ENCODE assay signal across 18 cellular contexts in the genomic region with DNA sequence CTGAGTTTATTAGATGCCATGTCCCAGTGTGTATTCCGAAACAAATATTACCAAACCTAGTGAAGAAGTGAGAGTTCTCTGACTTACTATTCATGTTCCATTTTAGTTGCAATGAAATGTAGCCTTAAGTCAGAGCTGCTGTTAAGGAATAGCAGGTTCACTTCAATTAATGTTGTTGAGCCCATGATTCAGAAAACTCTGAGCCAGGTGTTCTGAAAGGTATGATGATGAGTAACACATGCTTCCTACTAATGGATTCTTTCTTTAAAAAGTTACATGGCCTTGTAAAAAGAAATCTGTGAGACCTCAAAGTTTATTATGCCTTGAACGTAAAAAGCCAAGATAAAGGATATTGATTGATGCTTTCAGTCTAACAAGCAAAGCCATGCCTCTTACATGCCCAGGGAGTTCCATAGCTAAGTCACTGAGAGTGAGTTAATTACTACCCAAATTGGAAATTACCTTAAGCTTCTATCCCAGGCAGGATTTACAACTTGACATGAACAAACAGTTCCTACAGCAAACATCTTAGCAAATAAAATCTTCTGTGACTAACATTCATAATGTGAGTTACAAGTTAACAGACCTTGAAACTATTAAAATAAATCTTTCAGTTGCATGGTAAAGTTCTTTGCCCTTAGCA.
DNase-seq lines count a peak whose midpoint lies in the region; ATAC-seq and TF ChIP-seq lines count a peak whose summit lies in the region.
"Had no signal": no experiment of that assay in that cellular context is flagged by ENCODE, and none has a peak within 500 bp of the region (broad histone marks: within the 10 kb centered on the region; RNA-seq: fewer than 3 reads in every experiment).

No MANE protein-coding gene starts in this region.

- H3K4me3 Mint-ChIP-seq in naive thymus-derived CD8-positive, alpha-beta T cell = no peak overlapping the region
- H3K4me3 Mint-ChIP-seq: immature natural killer cell, neural crest cell had no signal

- peaks cover 26 to 50% (median 35%) of the 10 kb centered on the region in 4 donors for H3K4me1 Mint-ChIP-seq in naive thymus-derived CD8-positive, alpha-beta T cell

- H3K9me3 ChIP-seq in ascending aorta = no peaks in the 10 kb centered on the region

- in situ Hi-C loops in Caki2 (cut with HindIII; ENCODE audit: low pct_unique_long_range_greater_than_20kb, low sequenced_read_pairs) = no loop called here

- no peak overlapping the region for H3K27ac ChIP-seq in ascending aorta
- H3K27ac ChIP-seq: SJCRH30 had no signal

- no peaks in the 10 kb centered on the region for H3K27me3 ChIP-seq in ascending aorta
- H3K27me3 ChIP-seq: SJCRH30 had no signal

- H3K36me3 ChIP-seq in ascending aorta = no peaks in the 10 kb centered on the region
- H3K36me3 ChIP-seq: SJCRH30 had no signal

- no peaks in the 10 kb centered on the region for H3K27me3 Mint-ChIP-seq in naive thymus-derived CD8-positive, alpha-beta T cell

- POLR2A ChIA-PET in naive thymus-derived CD8-positive, alpha-beta T cell (lab: Charles Lee) = interaction anchor here (1.2 kb wide), 2 partner anchors 8 to 22 kb away, joined by 3 to 4 read pairs; no protein-coding TSS in a partner anchor

- H3K27ac Mint-ChIP-seq in naive thymus-derived CD8-positive, alpha-beta T cell = peak overlapping the region in 9 of 10 donors; percentile 14 to 85 (median 46)

- ATAC-seq in HG03432 (IDR thresholded peaks at IDR 0.05; ENCODE audit: unreplicated experiment) (peak; percentile 49), HG02938 (IDR thresholded peaks at IDR 0.05; ENCODE audit: unreplicated experiment) (no peak)
- ATAC-seq in naive thymus-derived CD8-positive, alpha-beta T cell = no peak
- ATAC-seq: activated CD4-positive, CD25-positive, alpha-beta regulatory T cell treated with anti-CD3 and anti-CD28 coated beads, Interleukin-2, amount 50 U/mL, for 24 hours had no signal

- no peak overlapping the region for H3K4me3 ChIP-seq in epithelial cell of esophagus (ENCODE audit: low read length)
- H3K4me3 ChIP-seq in ascending aorta = no peak overlapping the region
- H3K4me3 ChIP-seq: SJCRH30 had no signal

- DNase-seq in Caki2 (ENCODE audit: low read depth) (peak; percentile 93), epithelial cell of esophagus (ENCODE audit: low read depth) (peak; percentile 66), HK-2 (ENCODE audit: unreplicated experiment) (no peak), cerebellar nuclear complex (lab: John Stamatoyannopoulos, UW) (no peak), ascending aorta (ENCODE audit: low spot score in 2 of 2) (no peak)
- no peak for DNase-seq in naive thymus-derived CD8-positive, alpha-beta T cell
- DNase-seq: caudate nucleus, DMS 273 treated with DMSO at 0.1 percent for 48 hours, head of caudate nucleus, immature natural killer cell, NCI-H2029, NCI-H526, SJCRH30, T-helper 2 cell had no signal

- H3K4me1 ChIP-seq in ascending aorta = no peaks in the 10 kb centered on the region
- H3K4me1 ChIP-seq: SJCRH30 had no signal

- TF ChIP-seq CTCF in epithelial cell of esophagus (IDR thresholded peaks at IDR 0.05; ENCODE audit: insufficient read depth, low read depth, low read length, missing control alignments) (no peak), ascending aorta (IDR thresholded peaks at IDR 0.05) (no peak)

- intact Hi-C loops in ascending aorta (cut with DNase I) = no loop called here

- peaks cover 12 to 23% (median 19%) of the 10 kb centered on the region in 3 donors for H3K36me3 Mint-ChIP-seq in naive thymus-derived CD8-positive, alpha-beta T cell

- H3K9me3 Mint-ChIP-seq in naive thymus-derived CD8-positive, alpha-beta T cell = peaks cover 0 to 11% (median 8%) of the 10 kb centered on the region in 9 donors
- H3K9me3 Mint-ChIP-seq: immature natural killer cell had no signal

Comparison
In these comparisons a context has a peak if more than half of its experiments do, and no peak if none do; other contexts are left out.
1. DNase-seq: peak in Caki2 (single experiment) and epithelial cell of esophagus (single experiment); none in naive thymus-derived CD8-positive, alpha-beta T cell (0 of 10), HK-2 (single experiment), cerebellar nuclear complex (0 of 2) and ascending aorta (0 of 2).